In genomic region chr2:69250981-69251380, GRCh38 we compare ENCODE assay signal across 23 cellular contexts.
"Had no signal": no experiment of that assay in that cellular context is flagged by ENCODE, and none has a peak within 500 bp of the region (broad histone marks: within the 10 kb centered on the region; RNA-seq: fewer than 3 reads in every experiment).

No MANE protein-coding gene starts in this region.

- H3K4me1 ChIP-seq: neural progenitor cell had no signal

- H3K4me3 ChIP-seq: gastroesophageal sphincter, neural progenitor cell, suprapubic skin, transverse colon had no signal

- H3K27me3 ChIP-seq: gastroesophageal sphincter, neural progenitor cell, suprapubic skin, transverse colon had no signal

- FAIRE-seq: astrocyte, urothelium cell line had no signal

- H3K4me2 ChIP-seq: neural progenitor cell had no signal

- ATAC-seq: gastroesophageal sphincter; left colon; naive thymus-derived CD8-positive, alpha-beta T cell; stimulated activated effector memory CD8-positive, alpha-beta T cell treated with anti-CD3 and anti-CD28 coated beads, Interleukin-12 subunit alpha, Interleukin-12 subunit beta, amount 100 ng/mL, for 72 hours; stimulated activated naive CD8-positive, alpha-beta T cell treated with anti-CD3 and anti-CD28 coated beads, Interleukin-15, amount 100 ng/mL, for 72 hours had no signal

- DNase-seq: activated CD4-positive, alpha-beta memory T cell treated with anti-CD3 and anti-CD28 coated beads for 36 hours; activated CD4-positive, alpha-beta T cell treated with anti-CD3 and anti-CD28 coated beads for 4 hours; activated CD4-positive, CD25-positive, alpha-beta regulatory T cell; activated naive CD4-positive, alpha-beta T cell treated with Interleukin-2 at 50 U/mL for 16 hours; activated naive CD8-positive, alpha-beta T cell treated with anti-CD3 and anti-CD28 coated beads for 36 hours; activated T-cell treated with anti-CD3 and anti-CD28 coated beads, Interleukin-2, amount 50 U/mL, for 48 hours; central memory CD4-positive, alpha-beta T cell; dermis blood vessel endothelial cell; effector CD8-positive, alpha-beta T cell; head of caudate nucleus; islet precursor cell; left colon; naive thymus-derived CD8-positive, alpha-beta T cell; stimulated activated CD4-positive, alpha-beta T cell treated with anti-CD3 and anti-CD28 coated beads, Interleukin-1b, Interleukin-23, amount 100 ng/mL, for 48 hours; stimulated activated naive CD8-positive, alpha-beta T cell treated with anti-CD3 and anti-CD28 coated beads, Interleukin-15, amount 100 ng/mL, for 72 hours; T1000; transverse colon had no signal

- H3K36me3 ChIP-seq: neural progenitor cell, transverse colon had no signal

- H3K9me3 ChIP-seq: gastroesophageal sphincter, suprapubic skin, transverse colon had no signal

- H3K27ac ChIP-seq: neural progenitor cell, suprapubic skin had no signal

- H2AFZ ChIP-seq: neural progenitor cell had no signal
